ENCODE assay signal across 16 cellular contexts in the genomic region with DNA sequence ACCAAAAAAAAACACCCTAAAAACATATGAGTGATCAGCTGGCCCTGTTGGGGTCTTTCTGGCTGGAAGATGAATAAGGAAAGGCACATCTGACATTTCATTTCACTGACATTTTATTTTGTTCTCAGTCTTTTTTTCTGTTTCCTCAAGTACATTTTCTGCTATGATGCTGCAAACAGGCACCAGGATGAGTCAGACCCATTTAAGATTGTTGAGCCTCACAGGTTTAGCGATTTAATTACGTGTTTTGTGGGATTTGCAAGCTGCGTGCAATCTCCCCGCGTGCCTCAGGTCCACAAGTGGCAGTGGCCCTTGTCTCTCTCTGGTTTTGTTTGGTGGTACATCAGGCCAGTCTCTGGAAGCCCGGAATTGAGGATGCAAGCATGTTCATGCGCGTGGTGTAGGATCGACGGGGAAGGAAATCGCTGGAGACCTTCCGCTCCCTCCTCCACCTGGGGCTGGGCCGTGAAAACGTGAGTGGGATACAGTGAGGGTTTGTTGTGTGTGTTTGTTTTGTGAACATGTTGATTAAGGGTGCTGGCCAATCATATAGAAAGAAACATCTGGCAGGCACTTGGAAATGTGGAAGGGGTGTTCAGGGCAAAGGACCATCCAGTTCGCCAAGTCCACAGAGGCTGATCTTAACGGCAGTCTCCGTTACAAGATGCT.
DNase-seq lines count a peak whose midpoint lies in the region; ATAC-seq and TF ChIP-seq lines count a peak whose summit lies in the region.
"Had no signal": no experiment of that assay in that cellular context is flagged by ENCODE, and none has a peak within 500 bp of the region (broad histone marks: within the 10 kb centered on the region; RNA-seq: fewer than 3 reads in every experiment).

No MANE protein-coding gene starts in this region.

- ATAC-seq in GM21786 (IDR thresholded peaks at IDR 0.05; ENCODE audit: unreplicated experiment) (no peak), HG03095 (IDR thresholded peaks at IDR 0.05; ENCODE audit: unreplicated experiment) (no peak), GM18909 (IDR thresholded peaks at IDR 0.05; ENCODE audit: poor library complexity, unreplicated experiment) (no peak)

- H3K27me3 ChIP-seq in GM23248 (replicated peaks; ENCODE audit: insufficient read depth) (no peaks in the 10 kb centered on the region), neural cell (ENCODE audit: insufficient read depth, low read depth, low read length) (no peaks in the 10 kb centered on the region)
- H3K27me3 ChIP-seq: BLaER1, Peyer's patch had no signal

- peaks cover 9% of the 10 kb centered on the region; the same call in 1 of the 2 replicates for H3K4me1 ChIP-seq in GM23248 (ENCODE audit: insufficient read depth)
- H3K4me1 ChIP-seq: Peyer's patch had no signal

- TF ChIP-seq EP300 in neural cell (conservative IDR thresholded peaks at IDR 0.05; ENCODE audit: poor library complexity, severe bottlenecking), result no peak

- H4K20me1 ChIP-seq in GM23248 (ENCODE audit: insufficient read depth) (no peaks in the 10 kb centered on the region), neural cell (ENCODE audit: insufficient read depth) (no peaks in the 10 kb centered on the region)
- H4K20me1 ChIP-seq: BLaER1 had no signal

- WGBS in GM23248 (ENCODE audit: low coverage in 1 of 2, low lambda C conversion rate in 2 of 2, missing lambda C conversion rate in 2 of 2), 2 experiments, result 91 to 93% methylated on average over 17 of the region's 17 CpGs

- H2AFZ ChIP-seq in GM23248 (no peak overlapping the region), neural cell (ENCODE audit: low read depth, low read length) (no peak overlapping the region)

- H3K4me2 ChIP-seq in GM23248 (ENCODE audit: unreplicated experiment), result no peak overlapping the region
- no peak overlapping the region for H3K4me2 ChIP-seq in neural cell (ENCODE audit: low read length)
- H3K4me2 ChIP-seq: BLaER1, SK-N-SH had no signal

- no peak for TF ChIP-seq CTCF in neural cell (IDR thresholded peaks at IDR 0.05; ENCODE audit: poor library complexity, severe bottlenecking)

- H3K27ac ChIP-seq in GM23248 (no peak overlapping the region), neural cell (ENCODE audit: low read length) (no peak overlapping the region)
- H3K27ac ChIP-seq: 22Rv1, BLaER1, Peyer's patch had no signal

- H3K4me3 ChIP-seq in GM23248, result no peak overlapping the region
- H3K4me3 ChIP-seq in neural cell (ENCODE audit: low read length), result no peak overlapping the region
- H3K4me3 ChIP-seq: BLaER1, Peyer's patch had no signal

- no peak for TF ChIP-seq RAD21 in neural cell (conservative IDR thresholded peaks at IDR 0.05)

- no peaks in the 10 kb centered on the region for H3K9me2 ChIP-seq in GM23248 (ENCODE audit: insufficient read depth)
- no peaks in the 10 kb centered on the region for H3K9me2 ChIP-seq in neural cell (ENCODE audit: insufficient read depth, low read length)
- H3K9me2 ChIP-seq: SK-N-SH had no signal

- peak; percentile 42 for DNase-seq in DMS53 (lab: John Stamatoyannopoulos, UW)
- no peak for DNase-seq in DMS53 treated with DMSO at 0.1 percent for 48 hours (lab: John Stamatoyannopoulos, UW; ENCODE audit: unreplicated experiment)
- peak; percentile 36 for DNase-seq in GM23248
- peak; percentile 42 for DNase-seq in amniotic epithelial cell (ENCODE audit: low read depth)
- DNase-seq: KBM-7, NCI-H1930, NCI-H524 treated with DMSO at 0.1 percent for 48 hours, Peyer's patch, Right ventricle myocardium superior, SK-N-SH had no signal

- H3K36me3 ChIP-seq in GM23248 (ENCODE audit: low read depth) (no peaks in the 10 kb centered on the region), neural cell (ENCODE audit: insufficient read depth, low read length) (no peaks in the 10 kb centered on the region)
- H3K36me3 ChIP-seq: BLaER1, Peyer's patch had no signal

- H3K79me2 ChIP-seq in GM23248 (ENCODE audit: insufficient read depth) (no peaks in the 10 kb centered on the region), neural cell (replicated peaks; ENCODE audit: insufficient read depth, low read length) (no peaks in the 10 kb centered on the region)

- H3K9me3 ChIP-seq in GM23248 (ENCODE audit: low read depth) (no peaks in the 10 kb centered on the region), neural cell (ENCODE audit: low read length) (no peaks in the 10 kb centered on the region)
- H3K9me3 ChIP-seq: BLaER1, Peyer's patch, SK-N-SH had no signal

- H3K9ac ChIP-seq in GM23248 (no peak overlapping the region), neural cell (ENCODE audit: low read length) (no peak overlapping the region)
- H3K9ac ChIP-seq: BLaER1, SK-N-SH had no signal

- H3F3A ChIP-seq in GM23248 (ENCODE audit: insufficient read depth), result peaks cover 5% of the 10 kb centered on the region; the same call in 1 of the 2 replicates
- H3F3A ChIP-seq in neural cell (ENCODE audit: insufficient read depth, low read length, poor library complexity, severe bottlenecking), result no peaks in the 10 kb centered on the region

- in situ Hi-C loops in GM23248 (cut with MboI), result no loop called here

TF ChIP-seq in neural cell, 6 proteins besides CTCF, POLR2A, EP300 and RAD21:
- TF ChIP-seq TAF1 (IDR thresholded peaks at IDR 0.05; ENCODE audit: low read depth) (no peak), SMC3 (conservative IDR thresholded peaks at IDR 0.05; ENCODE audit: poor library complexity) (no peak), MXI1 (conservative IDR thresholded peaks at IDR 0.05; ENCODE audit: poor library complexity, severe bottlenecking) (no peak), REST (IDR thresholded peaks at IDR 0.05; ENCODE audit: borderline replicate concordance) (no peak), POLR2AphosphoS5 (IDR thresholded peaks at IDR 0.05) (peak; percentile 19)
